10 cellular contexts compared by ENCODE assay signal in the genomic region with DNA sequence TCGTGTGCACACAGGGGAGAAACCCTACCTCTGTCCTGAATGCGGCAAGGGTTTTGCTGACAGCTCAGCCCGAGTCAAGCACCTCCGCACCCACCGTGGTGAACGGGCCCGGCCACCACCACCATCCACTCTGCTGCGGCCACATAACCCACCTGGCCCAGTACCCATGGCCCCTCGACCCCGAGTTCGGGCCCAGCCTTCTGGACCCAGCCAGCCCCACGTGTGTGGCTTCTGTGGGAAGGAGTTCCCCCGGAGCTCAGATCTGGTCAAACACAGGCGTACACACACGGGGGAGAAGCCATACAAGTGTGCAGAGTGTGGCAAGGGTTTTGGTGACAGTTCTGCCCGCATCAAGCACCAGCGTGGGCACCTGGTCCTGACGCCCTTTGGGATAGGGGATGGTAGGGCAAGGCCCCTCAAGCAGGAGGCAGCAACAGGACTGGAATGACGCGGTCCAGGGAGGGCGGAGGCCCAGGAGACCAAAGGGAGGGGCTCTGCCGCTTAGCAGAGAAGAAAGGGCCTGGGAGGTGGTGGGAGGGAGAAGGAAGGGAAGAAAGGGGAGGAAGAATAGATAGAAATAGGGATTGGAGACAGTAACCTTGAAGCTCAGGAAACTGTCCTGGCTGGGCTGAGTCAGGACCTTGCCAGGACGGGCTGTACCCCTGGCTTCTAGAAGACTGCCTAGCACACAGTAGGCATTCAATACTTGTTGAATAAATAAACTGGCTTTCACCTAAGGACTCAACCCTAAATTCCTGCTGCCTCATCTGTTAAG. TPM values are rescaled to one million over a fixed set of nuclear protein-coding genes. Genes with fewer than 3 reads are reported as not detected.
DNase-seq lines count a peak whose midpoint lies in the region; ATAC-seq and TF ChIP-seq lines count a peak whose summit lies in the region.
"Had no signal": no experiment of that assay in that cellular context is flagged by ENCODE, and none has a peak within 500 bp of the region (broad histone marks: within the 10 kb centered on the region; RNA-seq: fewer than 3 reads in every experiment).

No MANE protein-coding gene starts in this region.

- H4K20me1 ChIP-seq in mammary epithelial cell (ENCODE audit: insufficient read depth, low read length), result no peaks in the 10 kb centered on the region

- H3K4me3 Mint-ChIP-seq in MCF 10A (ENCODE audit: unreplicated experiment), result no peak overlapping the region
- peak overlapping the region; percentile 24 for H3K4me3 Mint-ChIP-seq in activated naive CD8-positive, alpha-beta T cell treated with anti-CD3 and anti-CD28 coated beads for 36 hours
- no peak overlapping the region for H3K4me3 Mint-ChIP-seq in mesothelial cell of epicardium

- no peaks in the 10 kb centered on the region for H3K9me3 ChIP-seq in mammary epithelial cell (replicated peaks; ENCODE audit: insufficient read depth, low read length)
- H3K9me3 ChIP-seq in transverse colon, result no peaks in the 10 kb centered on the region

- no peak for TF ChIP-seq POLR2A in transverse colon (IDR thresholded peaks at IDR 0.05)
- TF ChIP-seq POLR2A in lower leg skin (IDR thresholded peaks at IDR 0.05), result no peak

- ATAC-seq in GM19351 (IDR thresholded peaks at IDR 0.05; ENCODE audit: unreplicated experiment), result no peak

- dilution Hi-C loops in mammary epithelial cell (cut with HindIII; ENCODE audit: low sequenced_read_pairs), result no loop called here

- BruUV-seq in MCF 10A (replicated peaks; lab: Mats Ljungman, UMichigan), result no TSS peak
- BruUV-seq in mammary epithelial cell (replicated peaks; lab: Mats Ljungman, UMichigan), result no TSS peak

- peaks cover 3% of the 10 kb centered on the region for H3K27me3 Mint-ChIP-seq in MCF 10A (ENCODE audit: insufficient read depth, unreplicated experiment)
- H3K27me3 Mint-ChIP-seq in activated naive CD8-positive, alpha-beta T cell treated with anti-CD3 and anti-CD28 coated beads for 36 hours, result no peaks in the 10 kb centered on the region
- H3K27me3 Mint-ChIP-seq in mesothelial cell of epicardium (ENCODE audit: low read depth), result no peaks in the 10 kb centered on the region

- no peaks in the 10 kb centered on the region for H3K36me3 ChIP-seq in mammary epithelial cell (ENCODE audit: insufficient read depth, low read length)
- peaks cover 0 to 6% (median 0%) of the 10 kb centered on the region in 4 donors for H3K36me3 ChIP-seq in transverse colon

- intact Hi-C loops in MCF 10A (cut with micrococcal nuclease), result no loop called here
- intact Hi-C loops in mammary epithelial cell (cut with micrococcal nuclease), result no loop called here
- intact Hi-C loops in transverse colon (cut with DNase I; ENCODE audit: low total_unique reads), result no loop called here
- intact Hi-C loops in lower leg skin (cut with DNase I; ENCODE audit: low total_unique reads), result no loop called here

- no peaks in the 10 kb centered on the region for H3K36me3 Mint-ChIP-seq in MCF 10A (ENCODE audit: insufficient read depth, unreplicated experiment)
- H3K36me3 Mint-ChIP-seq in activated naive CD8-positive, alpha-beta T cell treated with anti-CD3 and anti-CD28 coated beads for 36 hours, result peaks cover 10% of the 10 kb centered on the region
- H3K36me3 Mint-ChIP-seq in mesothelial cell of epicardium, result peaks cover 4% of the 10 kb centered on the region

- H3K27ac ChIP-seq in mammary epithelial cell (ENCODE audit: insufficient read depth, low read depth, low read length), result no peak overlapping the region
- peak overlapping the region; percentile 80 to 91 (median 86) for H3K27ac ChIP-seq in transverse colon

- H3K9me3 Mint-ChIP-seq in MCF 10A (ENCODE audit: unreplicated experiment), result no peaks in the 10 kb centered on the region
- no peaks in the 10 kb centered on the region for H3K9me3 Mint-ChIP-seq in activated naive CD8-positive, alpha-beta T cell treated with anti-CD3 and anti-CD28 coated beads for 36 hours
- H3K9me3 Mint-ChIP-seq in mesothelial cell of epicardium, result no peaks in the 10 kb centered on the region

- H3K27ac Mint-ChIP-seq in MCF 10A (ENCODE audit: low read depth, unreplicated experiment) (peak overlapping the region; percentile 27), mesothelial cell of epicardium (peak overlapping the region; percentile 99)
- no peak overlapping the region for H3K27ac Mint-ChIP-seq in activated naive CD8-positive, alpha-beta T cell treated with anti-CD3 and anti-CD28 coated beads for 36 hours

- H3K4me1 ChIP-seq in mammary epithelial cell (ENCODE audit: insufficient read depth, low read length), result peaks cover 14% of the 10 kb centered on the region
- peaks cover 24 to 50% (median 26%) of the 10 kb centered on the region in 4 donors for H3K4me1 ChIP-seq in transverse colon

- POLR2A ChIA-PET in MCF 10A (lab: Yijun Ruan, JAX), result interaction anchor here (0.7 to 1.3 kb wide), 4 partner anchors 21 to 212 kb away, joined by 3 to 6 read pairs (median 4); a partner anchor contains a TSS

- TF ChIP-seq CTCF in MCF 10A (IDR thresholded peaks at IDR 0.05; ENCODE audit: unreplicated experiment), result no peak
- TF ChIP-seq CTCF in mammary epithelial cell (conservative IDR thresholded peaks at IDR 0.05 in 1 of 2, IDR thresholded peaks at IDR 0.05 in 1 of 2; ENCODE audit: extremely low read depth in 1 of 2, insufficient read depth in 1 of 2, low read depth in 1 of 2, low read length in 2 of 2), result no peak
- no peak for TF ChIP-seq CTCF in mesothelial cell of epicardium (IDR thresholded peaks at IDR 0.05; ENCODE audit: unreplicated experiment)
- TF ChIP-seq CTCF in transverse colon (IDR thresholded peaks at IDR 0.05), result no peak
- no peak for TF ChIP-seq CTCF in lower leg skin (IDR thresholded peaks at IDR 0.05)

- H3K4me2 ChIP-seq in mammary epithelial cell (ENCODE audit: insufficient read depth, low read depth, low read length), result no peak overlapping the region

- in situ Hi-C loops in mammary epithelial cell (cut with MboI; ENCODE audit: low sequenced_read_pairs in 2 of 2) (no loop called here), transverse colon (cut with MboI; ENCODE audit: low pct_ligation_motif_present in 1 of 4, low pct_unique_long_range_greater_than_20kb in 1 of 4, low sequenced_read_pairs in 3 of 4) (no loop called here)

- no peak overlapping the region for H3K9ac ChIP-seq in mammary epithelial cell (ENCODE audit: insufficient read depth, low read length)

- 87% methylated on average over 15 of the region's 23 CpGs for WGBS in mammary epithelial cell (ENCODE audit: low coverage, missing lambda C conversion rate)
- WGBS in transverse colon (ENCODE audit: low coverage in 1 of 2), 2 donors, result 71 to 86% methylated on average over 5 to 22 of the region's 23 CpGs
- 78 to 81% methylated on average over 22 to 23 of the region's 23 CpGs for WGBS in lower leg skin, 2 donors

- H3K79me2 ChIP-seq in mammary epithelial cell (ENCODE audit: insufficient read depth, low read length), result peaks cover 11% of the 10 kb centered on the region

- no peak for DNase-seq in MCF 10A (ENCODE audit: unreplicated experiment)
- no peak for DNase-seq in mammary epithelial cell
- no peak for DNase-seq in activated naive CD8-positive, alpha-beta T cell treated with anti-CD3 and anti-CD28 coated beads for 36 hours
- DNase-seq in mesothelial cell of epicardium (ENCODE audit: low spot score in 2 of 2, unreplicated experiment in 2 of 2), result no peak
- DNase-seq in transverse colon, result no peak
- no peak for DNase-seq in lower leg skin (ENCODE audit: low spot score in 2 of 2)
- DNase-seq in NCI-H2196 (lab: John Stamatoyannopoulos, UW; ENCODE audit: unreplicated experiment), result no peak
- DNase-seq: activated effector memory CD4-positive, alpha-beta T cell treated with anti-CD3 and anti-CD28 coated beads, Interleukin-2, amount 50 U/mL, for 16 hours; stimulated activated CD4-positive, alpha-beta T cell treated with anti-CD3 and anti-CD28 coated beads, Interleukin-2, amount 100 ng/mL, for 24 hours had no signal

- TF ChIP-seq EP300 in transverse colon (IDR thresholded peaks at IDR 0.05; ENCODE audit: low read depth), result no peak

- no peak overlapping the region for H3K4me3 ChIP-seq in mammary epithelial cell (replicated peaks in 1 of 3; ENCODE audit: insufficient read depth in 1 of 3, low read depth in 2 of 3, low read length in 3 of 3)
- H3K4me3 ChIP-seq in transverse colon, result no peak overlapping the region
- H3K4me3 ChIP-seq in lower leg skin (ENCODE audit: low read depth, poor library complexity, severe bottlenecking), result no peak overlapping the region

- H3K27me3 ChIP-seq in mammary epithelial cell (ENCODE audit: insufficient read depth, low read length), result no peaks in the 10 kb centered on the region
- no peaks in the 10 kb centered on the region for H3K27me3 ChIP-seq in transverse colon

- CTCF ChIA-PET in MCF 10A (lab: Yijun Ruan, JAX) (interaction anchor here (0.6 to 2.7 kb wide), 4 partner anchors 10 to 231 kb away, joined by 3 to 13 read pairs (median 4); no protein-coding TSS in a partner anchor), mammary epithelial cell (lab: Charles Lee; ENCODE audit: low non-redundant PET) (no interaction called here)

- H3K4me1 Mint-ChIP-seq in MCF 10A (ENCODE audit: insufficient read depth, unreplicated experiment) (peaks cover 7% of the 10 kb centered on the region), mesothelial cell of epicardium (peaks cover 34% of the 10 kb centered on the region)
- peaks cover 46% of the 10 kb centered on the region for H3K4me1 Mint-ChIP-seq in activated naive CD8-positive, alpha-beta T cell treated with anti-CD3 and anti-CD28 coated beads for 36 hours

- H2AFZ ChIP-seq in mammary epithelial cell (ENCODE audit: low read depth, low read length), result no peak overlapping the region

RNA-seq across cellular contexts. Expression of a gene that starts 3.6 kb away (rescaled TPM):
- total RNA-seq in MCF 10A (2022), result 11.0 and 12.4 TPM in 2 replicates
- 10 to 100 TPM in 1 of 2 donors, 1 to 10 TPM in 1; 8.8 to 17.7 TPM for total RNA-seq in mammary epithelial cell
- 4.7 TPM for polyA plus RNA-seq in mammary epithelial cell
- polyA minus RNA-seq in mammary epithelial cell, result 17.0 TPM
- total RNA-seq in activated naive CD8-positive, alpha-beta T cell treated with anti-CD3 and anti-CD28 coated beads for 36 hours, result 10 to 100 TPM in 1 of 2 experiments, 1 to 10 TPM in 1; 9.5 to 10.2 TPM
- 24.2 to 25.2 TPM (median 24.8 TPM) in 3 replicates for total RNA-seq in mesothelial cell of epicardium
- 10 to 100 TPM in 1 of 4 donors, 1 to 10 TPM in 2, not detected in 1; 5.8 to 10.5 (median 7.0) TPM for total RNA-seq in transverse colon
- total RNA-seq in lower leg skin, result 10 to 100 TPM in 3 of 4 donors, 1 to 10 TPM in 1; 8.3 to 15.6 (median 10.5) TPM

RNA-seq across cellular contexts. Expression of a gene that starts 8.6 kb away (rescaled TPM):
- total RNA-seq in MCF 10A (2022) (8.1 and 8.3 TPM in 2 replicates), mammary epithelial cell (1 to 10 TPM; 6.3 to 6.5 TPM), mesothelial cell of epicardium (10.7 to 12.6 TPM (median 11.8 TPM) in 3 replicates), transverse colon (10 to 100 TPM in 3 of 4 donors, 1 to 10 TPM in 1; 7.4 to 28.1 (median 15.1) TPM), lower leg skin (10 to 100 TPM in 3 of 4 donors, 1 to 10 TPM in 1; 5.9 to 12.8 (median 11.0) TPM)
- polyA plus RNA-seq in mammary epithelial cell, result 3.3 TPM
- not detected for polyA minus RNA-seq in mammary epithelial cell
- 1 to 10 TPM; 4.2 to 5.2 TPM for total RNA-seq in activated naive CD8-positive, alpha-beta T cell treated with anti-CD3 and anti-CD28 coated beads for 36 hours

RNA-seq across cellular contexts. Expression of a gene that starts 16.5 kb away (rescaled TPM):
- total RNA-seq in MCF 10A (2022) (1.3 and 1.7 TPM in 2 replicates), mammary epithelial cell (1 to 10 TPM in 1 of 2 donors, not detected in 1; 2.0 TPM), mesothelial cell of epicardium (0.86 to 1.6 TPM (median 1.4 TPM) in 3 replicates), transverse colon (1 to 10 TPM; 2.8 to 9.8 (median 4.8) TPM), lower leg skin (1 to 10 TPM in 1 of 4 donors, under 1 TPM in 2, not detected in 1; 0.39 to 1.2 (median 0.91) TPM)
- 0.03 TPM for polyA plus RNA-seq in mammary epithelial cell
- not detected for polyA minus RNA-seq in mammary epithelial cell
- 100 to 1,000 TPM; 162 to 163 TPM for total RNA-seq in activated naive CD8-positive, alpha-beta T cell treated with anti-CD3 and anti-CD28 coated beads for 36 hours

RNA-seq across cellular contexts. Expression of a gene that starts 24.2 kb away (rescaled TPM):
- 1.2 and 1.6 TPM in 2 replicates for total RNA-seq in MCF 10A (2022)
- not detected for total RNA-seq in mammary epithelial cell
- polyA plus RNA-seq in mammary epithelial cell, result 0.29 TPM
- not detected for polyA minus RNA-seq in mammary epithelial cell
- 1 to 10 TPM; 1.2 to 1.5 TPM for total RNA-seq in activated naive CD8-positive, alpha-beta T cell treated with anti-CD3 and anti-CD28 coated beads for 36 hours
- 1.4 to 4.4 TPM (median 2.8 TPM) in 3 replicates for total RNA-seq in mesothelial cell of epicardium
- total RNA-seq in transverse colon, result 1 to 10 TPM in 1 of 4 donors, not detected in 3; 6.3 TPM
- total RNA-seq in lower leg skin, result 1 to 10 TPM in 1 of 4 donors, under 1 TPM in 1, not detected in 2; 0.79 to 2.1 TPM

RNA-seq across cellular contexts. Expression of a gene that starts 28.6 kb away (rescaled TPM):
- total RNA-seq in MCF 10A (2022), result 46.5 and 48.0 TPM in 2 replicates
- 10 to 100 TPM; 27.3 to 45.5 TPM for total RNA-seq in mammary epithelial cell
- 26.3 TPM for polyA plus RNA-seq in mammary epithelial cell
- polyA minus RNA-seq in mammary epithelial cell, result 49.4 TPM
- total RNA-seq in activated naive CD8-positive, alpha-beta T cell treated with anti-CD3 and anti-CD28 coated beads for 36 hours, result 10 to 100 TPM; 43.2 to 45.7 TPM
- 59.6 to 64.1 TPM (median 64.0 TPM) in 3 replicates for total RNA-seq in mesothelial cell of epicardium
- total RNA-seq in transverse colon, result 10 to 100 TPM; 32.5 to 62.9 (median 40.3) TPM
- 10 to 100 TPM; 33.2 to 51.8 (median 41.9) TPM for total RNA-seq in lower leg skin

Comparison
In these comparisons a context has a peak if more than half of its experiments do, and no peak if none do; other contexts are left out.
1. RNA of a gene that starts 16.5 kb away (total RNA-seq): 162 to 163 TPM in activated naive CD8-positive, alpha-beta T cell treated with anti-CD3 and anti-CD28 coated beads for 36 hours; 2.8 to 9.8 TPM in transverse colon, 2.0 TPM in mammary epithelial cell, 1.3 to 1.7 TPM in MCF 10A, 0.86 to 1.6 TPM in mesothelial cell of epicardium and 0.39 to 1.2 TPM in lower leg skin; every median in the first group is over 10 times any median in the second.